ENCODE assay signal across 8 cellular contexts in genomic region chr22:38872172-38872830, GRCh38. TPM values are rescaled to one million over a fixed set of nuclear protein-coding genes. Genes with fewer than 3 reads are reported as not detected.
A peak's percentile ranks its signal among the peaks of the same experiment; 100 is the strongest.
DNase-seq lines count a peak whose midpoint lies in the region; ATAC-seq, FAIRE-seq and TF ChIP-seq lines count a peak whose summit lies in the region.

Gene CBX6 (minus strand): TSS chr22:38872216. CDS start chr22:38872190, 26 bp downstream.

- ATAC-seq in HG02938 (IDR thresholded peaks at IDR 0.05; ENCODE audit: unreplicated experiment) (peak; percentile 56), T-helper 17 cell (peak; percentile 82), left cardiac atrium (peak; percentile 84 to 88), upper lobe of left lung (ENCODE audit: low FRiP score in 2 of 2) (peak; percentile 85 to 92)

- H3K36me3 Mint-ChIP-seq in T-helper 17 cell (ENCODE audit: low read depth) (no peaks in the 10 kb centered on the region), progenitor cell of endocrine pancreas (ENCODE audit: insufficient read depth) (peaks cover 5% of the 10 kb centered on the region)

- H3K27me3 ChIP-seq in upper lobe of left lung, result no peaks in the 10 kb centered on the region

- no peaks in the 10 kb centered on the region for H3K9me3 Mint-ChIP-seq in progenitor cell of endocrine pancreas (ENCODE audit: low read depth)

- intact Hi-C loops in left cardiac atrium (cut with DNase I), result loop anchor here (5.0 to 10.0 kb wide), 2 partner anchors 52 to 55 kb away; no protein-coding TSS in a partner anchor

- H3K4me3 Mint-ChIP-seq in T-helper 17 cell, result peak within 1 kb of the TSS; percentile 95
- peak within 1 kb of the TSS; percentile 96 for H3K4me3 Mint-ChIP-seq in progenitor cell of endocrine pancreas (ENCODE audit: low read depth)

- H3K4me3 ChIP-seq in upper lobe of left lung, result peak within 1 kb of the TSS; percentile 75 to 95 (median 80)

- H3K4me1 Mint-ChIP-seq in T-helper 17 cell, result peaks cover 40% of the 10 kb centered on the region
- peaks cover 21% of the 10 kb centered on the region for H3K4me1 Mint-ChIP-seq in progenitor cell of endocrine pancreas (ENCODE audit: low read depth)

- peak; percentile 89 for DNase-seq in GM12892 (ENCODE audit: insufficient read length)
- peak; percentile 36 for DNase-seq in NCI-H187 treated with DMSO at 0.1 percent for 48 hours (lab: John Stamatoyannopoulos, UW)
- DNase-seq in T-helper 17 cell, result peak; percentile 92 to 96 (median 95)
- DNase-seq in amniotic stem cell (lab: John Stamatoyannopoulos, UW), result peak; percentile 78
- DNase-seq in left cardiac atrium, result peak; percentile 96
- peak; percentile 94 for DNase-seq in progenitor cell of endocrine pancreas (ENCODE audit: low spot score, unreplicated experiment)
- DNase-seq in upper lobe of left lung, result peak; percentile 96 to 100

- H3K27ac Mint-ChIP-seq in T-helper 17 cell (peak within 1 kb of the TSS; percentile 93), progenitor cell of endocrine pancreas (peak within 1 kb of the TSS; percentile 99)

- peak; percentile 100 for FAIRE-seq in GM12892 (lab: Jason Lieb, UNC)

- TF ChIP-seq EP300 in upper lobe of left lung (IDR thresholded peaks at IDR 0.05), result peak in 1 of 4 donors; percentile 24

- TF ChIP-seq POLR2A in GM12892 (IDR thresholded peaks at IDR 0.05; ENCODE audit: low read depth, low read length), result peak; percentile 80
- peak in 2 of 4 donors; percentile 40 to 56 for TF ChIP-seq POLR2A in upper lobe of left lung (IDR thresholded peaks at IDR 0.05)

- H3K27me3 Mint-ChIP-seq in T-helper 17 cell (no peaks in the 10 kb centered on the region), progenitor cell of endocrine pancreas (peaks cover 16% of the 10 kb centered on the region)

- H3K36me3 ChIP-seq in upper lobe of left lung, result peaks cover 0 to 21% (median 5%) of the 10 kb centered on the region in 4 donors

- 0 to 1% methylated on average over 7 to 56 of the region's 73 CpGs for WGBS in upper lobe of left lung, 2 donors

- peak within 1 kb of the TSS; percentile 88 to 99 (median 95) for H3K27ac ChIP-seq in upper lobe of left lung

- H3K4me1 ChIP-seq in upper lobe of left lung, result peaks cover 29 to 35% (median 32%) of the 10 kb centered on the region in 4 donors

- H3K9me3 ChIP-seq in T-helper 17 cell (ENCODE audit: control insufficient read depth, low read length, poor library complexity, severe bottlenecking), result no peaks in the 10 kb centered on the region
- no peaks in the 10 kb centered on the region for H3K9me3 ChIP-seq in upper lobe of left lung

- TF ChIP-seq CTCF in progenitor cell of endocrine pancreas (IDR thresholded peaks at IDR 0.05; ENCODE audit: unreplicated experiment), result no peak
- peak in 3 of 6 experiments; percentile 8 to 35 (median 13) for TF ChIP-seq CTCF in upper lobe of left lung (IDR thresholded peaks at IDR 0.05)

RNA-seq across cellular contexts. Expression of gene CBX6, which starts in this region (rescaled TPM):
- 17.7 TPM for polyA plus RNA-seq in GM12892 (2012; ENCODE audit: missing spikeins)
- 10 to 100 TPM; 44.0 to 45.8 TPM for total RNA-seq in T-helper 17 cell
- 10 to 100 TPM; 46.0 to 54.3 TPM for total RNA-seq in left cardiac atrium
- total RNA-seq in progenitor cell of endocrine pancreas, result 38.8 and 39.6 TPM in 2 replicates
- 10 to 100 TPM; 30.4 to 74.9 (median 45.4) TPM for total RNA-seq in upper lobe of left lung

Comparison
In these comparisons a context has a peak if more than half of its experiments do, and no peak if none do; other contexts are left out.
1. Peak in every context shown above with its lines: DNase-seq, ATAC-seq, H3K4me3 ChIP-seq and H3K27ac ChIP-seq.
2. DNase-seq: peak in every context shown above with its lines; median percentile 98 in upper lobe of left lung; 96 in left cardiac atrium; 95 in T-helper 17 cell; 94 in progenitor cell of endocrine pancreas; 89 in GM12892; 78 in amniotic stem cell; 36 in NCI-H187 treated with DMSO at 0.1 percent for 48 hours.